ENCODE assay signal across 1 cellular context in the genomic region with DNA sequence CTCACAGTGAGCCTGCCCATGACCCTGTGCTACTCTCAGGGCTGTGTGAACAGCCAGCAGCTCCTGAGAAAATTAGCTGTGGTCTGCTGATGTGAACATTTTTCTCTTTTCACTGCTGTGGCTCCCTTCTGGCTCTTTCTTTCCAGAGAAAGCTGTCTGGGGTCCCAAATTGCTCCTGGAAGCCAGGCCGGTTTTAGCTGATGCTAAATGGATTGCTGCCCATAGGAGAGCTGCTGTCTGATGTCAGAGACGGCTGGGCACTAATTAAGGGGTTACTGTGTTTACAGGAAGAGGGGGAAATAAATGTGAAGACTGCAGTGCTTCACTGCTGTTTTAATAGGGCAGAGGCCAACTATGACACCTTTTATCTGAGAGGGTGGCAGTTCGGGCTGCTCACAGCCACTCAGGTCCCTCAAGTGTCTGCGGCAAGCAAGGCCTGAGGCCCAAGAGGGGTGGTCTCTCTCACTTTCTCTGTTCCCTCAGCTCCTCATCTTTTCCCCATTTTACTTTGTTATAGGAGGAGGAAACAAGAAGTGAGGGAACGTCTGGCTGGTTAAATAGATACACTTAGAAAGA.
TF ChIP-seq lines count a peak whose summit lies in the region.

No MANE protein-coding gene starts in this region.

TF ChIP-seq in IMR-90, 13 proteins besides CTCF, POLR2A, EP300 and RAD21:
- TF ChIP-seq, protein P1, sequence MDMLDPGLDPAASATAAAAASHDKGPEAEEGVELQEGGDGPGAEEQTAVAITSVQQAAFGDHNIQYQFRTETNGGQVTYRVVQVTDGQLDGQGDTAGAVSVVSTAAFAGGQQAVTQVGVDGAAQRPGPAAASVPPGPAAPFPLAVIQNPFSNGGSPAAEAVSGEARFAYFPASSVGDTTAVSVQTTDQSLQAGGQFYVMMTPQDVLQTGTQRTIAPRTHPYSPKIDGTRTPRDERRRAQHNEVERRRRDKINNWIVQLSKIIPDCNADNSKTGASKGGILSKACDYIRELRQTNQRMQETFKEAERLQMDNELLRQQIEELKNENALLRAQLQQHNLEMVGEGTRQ (IDR thresholded peaks at IDR 0.05; ENCODE audit: low read depth, low read length): no peak
- TF ChIP-seq FOS (IDR thresholded peaks at IDR 0.05; ENCODE audit: low read depth, low read length): no peak
